In the genomic region with DNA sequence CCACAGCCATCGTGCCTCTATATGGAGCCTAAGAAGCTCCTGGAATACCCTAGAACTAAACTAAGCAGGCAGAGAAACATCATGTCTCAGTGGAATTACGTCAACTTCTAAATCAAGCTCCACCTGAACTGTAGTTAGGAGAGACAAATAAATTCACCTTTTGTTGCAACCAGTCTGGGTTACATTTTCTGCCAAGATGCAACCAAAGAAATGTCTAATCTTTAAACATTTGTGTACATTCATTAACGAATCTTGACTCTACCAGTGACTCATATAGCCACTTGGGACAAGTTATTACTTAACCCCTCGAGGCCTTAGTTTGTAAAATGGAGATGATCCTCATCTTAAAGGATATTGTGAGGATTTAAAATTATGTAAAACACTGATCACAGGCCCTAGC, we compare ENCODE assay signal across 1 cellular context.
TF ChIP-seq lines count a peak whose summit lies in the region.

No MANE protein-coding gene starts in this region.

TF ChIP-seq in SK-N-SH, 30 proteins besides CTCF, POLR2A, EP300 and RAD21 (continued from another document):
- TF ChIP-seq TEAD4 (IDR thresholded peaks at IDR 0.05; ENCODE audit: borderline replicate concordance, insufficient read depth) (no peak), FOSL2 (IDR thresholded peaks at IDR 0.05; ENCODE audit: borderline replicate concordance, low read depth) (peak; percentile 41; the same call in 1 of the 2 replicates)
- TF ChIP-seq, protein P1, sequence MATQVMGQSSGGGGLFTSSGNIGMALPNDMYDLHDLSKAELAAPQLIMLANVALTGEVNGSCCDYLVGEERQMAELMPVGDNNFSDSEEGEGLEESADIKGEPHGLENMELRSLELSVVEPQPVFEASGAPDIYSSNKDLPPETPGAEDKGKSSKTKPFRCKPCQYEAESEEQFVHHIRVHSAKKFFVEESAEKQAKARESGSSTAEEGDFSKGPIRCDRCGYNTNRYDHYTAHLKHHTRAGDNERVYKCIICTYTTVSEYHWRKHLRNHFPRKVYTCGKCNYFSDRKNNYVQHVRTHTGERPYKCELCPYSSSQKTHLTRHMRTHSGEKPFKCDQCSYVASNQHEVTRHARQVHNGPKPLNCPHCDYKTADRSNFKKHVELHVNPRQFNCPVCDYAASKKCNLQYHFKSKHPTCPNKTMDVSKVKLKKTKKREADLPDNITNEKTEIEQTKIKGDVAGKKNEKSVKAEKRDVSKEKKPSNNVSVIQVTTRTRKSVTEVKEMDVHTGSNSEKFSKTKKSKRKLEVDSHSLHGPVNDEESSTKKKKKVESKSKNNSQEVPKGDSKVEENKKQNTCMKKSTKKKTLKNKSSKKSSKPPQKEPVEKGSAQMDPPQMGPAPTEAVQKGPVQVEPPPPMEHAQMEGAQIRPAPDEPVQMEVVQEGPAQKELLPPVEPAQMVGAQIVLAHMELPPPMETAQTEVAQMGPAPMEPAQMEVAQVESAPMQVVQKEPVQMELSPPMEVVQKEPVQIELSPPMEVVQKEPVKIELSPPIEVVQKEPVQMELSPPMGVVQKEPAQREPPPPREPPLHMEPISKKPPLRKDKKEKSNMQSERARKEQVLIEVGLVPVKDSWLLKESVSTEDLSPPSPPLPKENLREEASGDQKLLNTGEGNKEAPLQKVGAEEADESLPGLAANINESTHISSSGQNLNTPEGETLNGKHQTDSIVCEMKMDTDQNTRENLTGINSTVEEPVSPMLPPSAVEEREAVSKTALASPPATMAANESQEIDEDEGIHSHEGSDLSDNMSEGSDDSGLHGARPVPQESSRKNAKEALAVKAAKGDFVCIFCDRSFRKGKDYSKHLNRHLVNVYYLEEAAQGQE (IDR thresholded peaks at IDR 0.05; ENCODE audit: low read depth, low read length) = no peak
